Comparison of ENCODE assay signal across 23 cellular contexts in genomic region chr2:28368417-28368798, GRCh38. TPM values are rescaled to one million over a fixed set of nuclear protein-coding genes. Genes with fewer than 3 reads are reported as not detected.
DNase-seq lines count a peak whose midpoint lies in the region; ATAC-seq and TF ChIP-seq lines count a peak whose summit lies in the region.
"Had no signal": no experiment of that assay in that cellular context is flagged by ENCODE, and none has a peak within 500 bp of the region (broad histone marks: within the 10 kb centered on the region; RNA-seq: fewer than 3 reads in every experiment).

No MANE protein-coding gene starts in this region.

- H3K27me3 Mint-ChIP-seq in activated CD4-positive, alpha-beta T cell treated with anti-CD3 and anti-CD28 coated beads, Interleukin-2, amount 10 ng/mL, durations not matched to agents 24 days and 14 days, result peaks cover 21% of the 10 kb centered on the region
- H3K27me3 Mint-ChIP-seq in activated naive CD8-positive, alpha-beta T cell treated with anti-CD3 and anti-CD28 coated beads, Interleukin-2, amount 10 ng/mL, durations not matched to agents 7 days and 5 days, result peaks cover 19% of the 10 kb centered on the region
- peaks cover 2% of the 10 kb centered on the region for H3K27me3 Mint-ChIP-seq in activated naive CD8-positive, alpha-beta T cell treated with anti-CD3 and anti-CD28 coated beads, Interleukin-2, amount 50 U/mL, for 24 hours
- H3K27me3 Mint-ChIP-seq in immature natural killer cell (ENCODE audit: low read depth in 3 of 3), result peaks cover 0 to 11% (median 8%) of the 10 kb centered on the region in 3 donors

- no peak for TF ChIP-seq POLR2A in stomach (IDR thresholded peaks at IDR 0.05)

- no peaks in the 10 kb centered on the region for H3K27me3 ChIP-seq in stomach
- H3K27me3 ChIP-seq: BE2C, MG63, SJSA1 had no signal

- no peaks in the 10 kb centered on the region for H3K36me3 Mint-ChIP-seq in activated CD4-positive, alpha-beta T cell treated with anti-CD3 and anti-CD28 coated beads, Interleukin-2, amount 10 ng/mL, durations not matched to agents 24 days and 14 days (ENCODE audit: low read depth)
- H3K36me3 Mint-ChIP-seq in activated naive CD8-positive, alpha-beta T cell treated with anti-CD3 and anti-CD28 coated beads, Interleukin-2, amount 10 ng/mL, durations not matched to agents 7 days and 5 days, result peaks cover 2% of the 10 kb centered on the region
- no peaks in the 10 kb centered on the region for H3K36me3 Mint-ChIP-seq in activated naive CD8-positive, alpha-beta T cell treated with anti-CD3 and anti-CD28 coated beads, Interleukin-2, amount 50 U/mL, for 24 hours (ENCODE audit: low read depth)
- H3K36me3 Mint-ChIP-seq in immature natural killer cell, result no peaks in the 10 kb centered on the region

- peak overlapping the region; percentile 54 for H3K27ac Mint-ChIP-seq in activated CD4-positive, alpha-beta T cell treated with anti-CD3 and anti-CD28 coated beads, Interleukin-2, amount 10 ng/mL, durations not matched to agents 24 days and 14 days
- peak overlapping the region; percentile 56 for H3K27ac Mint-ChIP-seq in activated naive CD8-positive, alpha-beta T cell treated with anti-CD3 and anti-CD28 coated beads, Interleukin-2, amount 10 ng/mL, durations not matched to agents 7 days and 5 days
- no peak overlapping the region for H3K27ac Mint-ChIP-seq in activated naive CD8-positive, alpha-beta T cell treated with anti-CD3 and anti-CD28 coated beads, Interleukin-2, amount 50 U/mL, for 24 hours
- H3K27ac Mint-ChIP-seq in immature natural killer cell, result peak overlapping the region in 4 of 6 donors; percentile 46 to 84 (median 64)

- POLR2A ChIA-PET in activated naive CD8-positive, alpha-beta T cell treated with anti-CD3 and anti-CD28 coated beads, Interleukin-2, amount 10 ng/mL, durations not matched to agents 7 days and 5 days (lab: Charles Lee), result interaction anchor here (4.0 kb wide), 1 partner anchor 22 kb away, joined by 22 read pairs; no protein-coding TSS in a partner anchor

- H3K9me3 Mint-ChIP-seq in activated CD4-positive, alpha-beta T cell treated with anti-CD3 and anti-CD28 coated beads, Interleukin-2, amount 10 ng/mL, durations not matched to agents 24 days and 14 days, result no peaks in the 10 kb centered on the region
- no peaks in the 10 kb centered on the region for H3K9me3 Mint-ChIP-seq in activated naive CD8-positive, alpha-beta T cell treated with anti-CD3 and anti-CD28 coated beads, Interleukin-2, amount 10 ng/mL, durations not matched to agents 7 days and 5 days
- peaks cover 3% of the 10 kb centered on the region for H3K9me3 Mint-ChIP-seq in activated naive CD8-positive, alpha-beta T cell treated with anti-CD3 and anti-CD28 coated beads, Interleukin-2, amount 50 U/mL, for 24 hours
- no peaks in the 10 kb centered on the region for H3K9me3 Mint-ChIP-seq in immature natural killer cell

- no peak for DNase-seq in activated CD4-positive, alpha-beta T cell treated with anti-CD3 and anti-CD28 coated beads, Interleukin-2, amount 10 ng/mL, durations not matched to agents 24 days and 14 days
- DNase-seq in activated CD4-positive, alpha-beta T cell treated with anti-CD3 and anti-CD28 coated beads for 48 hours, result no peak
- no peak for DNase-seq in activated naive CD8-positive, alpha-beta T cell treated with anti-CD3 and anti-CD28 coated beads, Interleukin-2, amount 10 ng/mL, durations not matched to agents 7 days and 5 days
- no peak for DNase-seq in activated naive CD8-positive, alpha-beta T cell treated with anti-CD3 and anti-CD28 coated beads, Interleukin-2, amount 50 U/mL, for 24 hours
- DNase-seq in immature natural killer cell, result no peak
- no peak for DNase-seq in stomach
- DNase-seq in DMS79 treated with DMSO at 0.1 percent for 48 hours (lab: John Stamatoyannopoulos, UW), result no peak
- DNase-seq in GM19240 (ENCODE audit: insufficient read length, low spot score), result no peak
- DNase-seq: 8988T; ACHN; BE2C; Calu3; DND-41; KBM-7; MG63; NCI-H2029; NCI-H446; NCI-H526; NCI-H82; NK-92 treated with Interleukin-12 subunit alpha and Interleukin-12 subunit beta, amount 100 ng/mL, for 24 hours; PC-3 had no signal

- TF ChIP-seq CTCF in stomach (IDR thresholded peaks at IDR 0.05), result no peak

- intact Hi-C loops in activated CD4-positive, alpha-beta T cell treated with anti-CD3 and anti-CD28 coated beads, Interleukin-2, amount 10 ng/mL, durations not matched to agents 24 days and 14 days (cut with micrococcal nuclease), result no loop called here
- intact Hi-C loops in stomach (cut with DNase I; ENCODE audit: low total_unique reads), result no loop called here

- H3K4me3 Mint-ChIP-seq in activated CD4-positive, alpha-beta T cell treated with anti-CD3 and anti-CD28 coated beads, Interleukin-2, amount 10 ng/mL, durations not matched to agents 24 days and 14 days, result no peak overlapping the region
- no peak overlapping the region for H3K4me3 Mint-ChIP-seq in activated naive CD8-positive, alpha-beta T cell treated with anti-CD3 and anti-CD28 coated beads, Interleukin-2, amount 10 ng/mL, durations not matched to agents 7 days and 5 days
- H3K4me3 Mint-ChIP-seq in activated naive CD8-positive, alpha-beta T cell treated with anti-CD3 and anti-CD28 coated beads, Interleukin-2, amount 50 U/mL, for 24 hours, result no peak overlapping the region
- peak overlapping the region in 1 of 5 donors; percentile 38 for H3K4me3 Mint-ChIP-seq in immature natural killer cell

- no peak for TF ChIP-seq EP300 in stomach (IDR thresholded peaks at IDR 0.05)

- H3K4me1 ChIP-seq in stomach, result peaks cover 43 to 75% (median 53%) of the 10 kb centered on the region in 4 donors
- H3K4me1 ChIP-seq: SJSA1 had no signal

- ATAC-seq in activated naive CD8-positive, alpha-beta T cell treated with anti-CD3 and anti-CD28 coated beads, Interleukin-2, amount 10 ng/mL, durations not matched to agents 7 days and 5 days (ENCODE audit: low read depth), result no peak
- ATAC-seq in activated naive CD8-positive, alpha-beta T cell treated with anti-CD3 and anti-CD28 coated beads, Interleukin-2, amount 50 U/mL, for 24 hours, result no peak
- ATAC-seq: PC-3, Right ventricle myocardium inferior had no signal

- no peak overlapping the region for H3K4me3 ChIP-seq in stomach
- H3K4me3 ChIP-seq: MG63, SJSA1 had no signal

- H3K9me3 ChIP-seq in stomach, result no peaks in the 10 kb centered on the region
- H3K9me3 ChIP-seq: BE2C, MG63, SJSA1 had no signal

- peak overlapping the region in 3 of 5 donors; percentile 71 to 90 (median 77) for H3K27ac ChIP-seq in stomach
- H3K27ac ChIP-seq: SJSA1 had no signal

- peaks cover 40% of the 10 kb centered on the region for H3K4me1 Mint-ChIP-seq in activated CD4-positive, alpha-beta T cell treated with anti-CD3 and anti-CD28 coated beads, Interleukin-2, amount 10 ng/mL, durations not matched to agents 24 days and 14 days
- H3K4me1 Mint-ChIP-seq in activated naive CD8-positive, alpha-beta T cell treated with anti-CD3 and anti-CD28 coated beads, Interleukin-2, amount 10 ng/mL, durations not matched to agents 7 days and 5 days, result peaks cover 39% of the 10 kb centered on the region
- peaks cover 43% of the 10 kb centered on the region for H3K4me1 Mint-ChIP-seq in activated naive CD8-positive, alpha-beta T cell treated with anti-CD3 and anti-CD28 coated beads, Interleukin-2, amount 50 U/mL, for 24 hours
- H3K4me1 Mint-ChIP-seq in immature natural killer cell, result peaks cover 64 to 73% of the 10 kb centered on the region in 2 donors

- H3K36me3 ChIP-seq in stomach, result no peaks in the 10 kb centered on the region
- H3K36me3 ChIP-seq: BE2C, MG63, SJSA1 had no signal

- 83 to 91% (median 89%) methylated on average over 8 of the region's 8 CpGs for WGBS in stomach, 5 donors

RNA-seq across cellular contexts. Expression of gene FOSL2, which starts 24.2 kb away (rescaled TPM):
- total RNA-seq in activated CD4-positive, alpha-beta T cell treated with anti-CD3 and anti-CD28 coated beads, Interleukin-2, amount 10 ng/mL, durations not matched to agents 24 days and 14 days, result 73.2 and 80.6 TPM in 2 replicates
- total RNA-seq in activated naive CD8-positive, alpha-beta T cell treated with anti-CD3 and anti-CD28 coated beads, Interleukin-2, amount 10 ng/mL, durations not matched to agents 7 days and 5 days, result 10 to 100 TPM; 24.9 to 30.1 TPM
- polyA plus RNA-seq in immature natural killer cell (10 to 100 TPM; 27.2 to 54.3 (median 28.7) TPM), stomach (10 to 100 TPM; 24.4 to 40.8 (median 27.6) TPM)
- 100 to 1,000 TPM in 3 of 5 donors, 10 to 100 TPM in 2; 50.1 to 227 (median 113) TPM for total RNA-seq in stomach
